In genomic region chr2:216014006-216014405, GRCh38 we compare ENCODE assay signal across 2 cellular contexts.
TF ChIP-seq lines count a peak whose summit lies in the region.

No MANE protein-coding gene starts in this region.

TF ChIP-seq in SK-N-SH, 30 proteins besides CTCF, POLR2A, EP300 and RAD21 (continued from another document):
- no peak for TF ChIP-seq GABPA (IDR thresholded peaks at IDR 0.05; ENCODE audit: low read depth)
- TF ChIP-seq MXI1 (IDR thresholded peaks at IDR 0.05; ENCODE audit: low read depth, low read length): no peak
- TF ChIP-seq, protein P1, sequence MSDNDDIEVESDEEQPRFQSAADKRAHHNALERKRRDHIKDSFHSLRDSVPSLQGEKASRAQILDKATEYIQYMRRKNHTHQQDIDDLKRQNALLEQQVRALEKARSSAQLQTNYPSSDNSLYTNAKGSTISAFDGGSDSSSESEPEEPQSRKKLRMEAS (IDR thresholded peaks at IDR 0.05; ENCODE audit: low read depth): no peak
- TF ChIP-seq FOXM1 (IDR thresholded peaks at IDR 0.05; ENCODE audit: low read depth): no peak
- TF ChIP-seq IRF3 (IDR thresholded peaks at IDR 0.05; ENCODE audit: low read depth, low read length): no peak
- TF ChIP-seq TCF12 (IDR thresholded peaks at IDR 0.05): no peak
- TF ChIP-seq TEAD4 (IDR thresholded peaks at IDR 0.05; ENCODE audit: borderline replicate concordance, insufficient read depth): no peak
- TF ChIP-seq, protein P2, sequence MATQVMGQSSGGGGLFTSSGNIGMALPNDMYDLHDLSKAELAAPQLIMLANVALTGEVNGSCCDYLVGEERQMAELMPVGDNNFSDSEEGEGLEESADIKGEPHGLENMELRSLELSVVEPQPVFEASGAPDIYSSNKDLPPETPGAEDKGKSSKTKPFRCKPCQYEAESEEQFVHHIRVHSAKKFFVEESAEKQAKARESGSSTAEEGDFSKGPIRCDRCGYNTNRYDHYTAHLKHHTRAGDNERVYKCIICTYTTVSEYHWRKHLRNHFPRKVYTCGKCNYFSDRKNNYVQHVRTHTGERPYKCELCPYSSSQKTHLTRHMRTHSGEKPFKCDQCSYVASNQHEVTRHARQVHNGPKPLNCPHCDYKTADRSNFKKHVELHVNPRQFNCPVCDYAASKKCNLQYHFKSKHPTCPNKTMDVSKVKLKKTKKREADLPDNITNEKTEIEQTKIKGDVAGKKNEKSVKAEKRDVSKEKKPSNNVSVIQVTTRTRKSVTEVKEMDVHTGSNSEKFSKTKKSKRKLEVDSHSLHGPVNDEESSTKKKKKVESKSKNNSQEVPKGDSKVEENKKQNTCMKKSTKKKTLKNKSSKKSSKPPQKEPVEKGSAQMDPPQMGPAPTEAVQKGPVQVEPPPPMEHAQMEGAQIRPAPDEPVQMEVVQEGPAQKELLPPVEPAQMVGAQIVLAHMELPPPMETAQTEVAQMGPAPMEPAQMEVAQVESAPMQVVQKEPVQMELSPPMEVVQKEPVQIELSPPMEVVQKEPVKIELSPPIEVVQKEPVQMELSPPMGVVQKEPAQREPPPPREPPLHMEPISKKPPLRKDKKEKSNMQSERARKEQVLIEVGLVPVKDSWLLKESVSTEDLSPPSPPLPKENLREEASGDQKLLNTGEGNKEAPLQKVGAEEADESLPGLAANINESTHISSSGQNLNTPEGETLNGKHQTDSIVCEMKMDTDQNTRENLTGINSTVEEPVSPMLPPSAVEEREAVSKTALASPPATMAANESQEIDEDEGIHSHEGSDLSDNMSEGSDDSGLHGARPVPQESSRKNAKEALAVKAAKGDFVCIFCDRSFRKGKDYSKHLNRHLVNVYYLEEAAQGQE (IDR thresholded peaks at IDR 0.05; ENCODE audit: low read depth, low read length): no peak
- no peak for TF ChIP-seq RFX5 (IDR thresholded peaks at IDR 0.05; ENCODE audit: low read length)

TF ChIP-seq in SK-N-SH treated with all-trans-retinoic acid at 6 μM for 48 hours, 23 proteins besides CTCF, POLR2A, EP300 and RAD21 (continued from another document):
- TF ChIP-seq CSRNP3 (CRISPR knock-in tag; IDR thresholded peaks at IDR 0.05): no peak
- TF ChIP-seq CREB5 (CRISPR knock-in tag; IDR thresholded peaks at IDR 0.05; ENCODE audit: low read depth): no peak
- no peak for TF ChIP-seq SNAI2 (CRISPR knock-in tag; IDR thresholded peaks at IDR 0.05)
